8 cellular contexts compared by ENCODE assay signal in the genomic region with DNA sequence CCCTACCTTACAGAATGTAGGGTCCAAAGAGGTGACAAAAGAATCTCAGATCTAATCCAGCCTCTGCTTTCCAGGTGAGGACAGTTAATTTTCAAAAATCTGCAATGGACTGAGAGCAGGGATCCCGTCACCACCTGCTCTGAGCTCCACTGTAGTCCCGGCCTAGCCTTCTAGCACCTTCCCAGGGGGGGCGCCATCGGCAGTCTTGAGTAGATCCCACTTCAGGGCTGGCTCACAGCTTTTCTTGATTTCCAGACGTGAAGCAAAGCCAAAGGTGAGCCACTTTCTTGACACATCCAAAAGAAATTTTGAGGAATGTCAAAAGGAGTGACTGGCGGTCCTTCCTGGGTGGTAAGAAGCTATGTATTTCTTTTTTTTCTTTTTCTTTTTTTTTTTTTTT.
DNase-seq lines count a peak whose midpoint lies in the region; ATAC-seq and TF ChIP-seq lines count a peak whose summit lies in the region.

No MANE protein-coding gene starts in this region.

- no peaks in the 10 kb centered on the region for H3K4me1 ChIP-seq in osteoblast (ENCODE audit: insufficient read depth, low read length)

- H3K4me3 Mint-ChIP-seq in Calu3 (ENCODE audit: low read depth, unreplicated experiment) (no peak overlapping the region), natural killer cell (no peak overlapping the region)
- no peak overlapping the region for H3K4me3 Mint-ChIP-seq in activated naive CD8-positive, alpha-beta T cell treated with anti-CD3 and anti-CD28 coated beads, Interleukin-2, amount 50 U/mL, for 24 hours
- no peak overlapping the region for H3K4me3 Mint-ChIP-seq in activated T-helper 17 cell treated with anti-CD3 and anti-CD28 coated beads, Interleukin-2, amount 50 U/mL, for 72 hours

- BruUV-seq in Calu3 (replicated peaks; lab: Mats Ljungman, UMichigan): no TSS peak

- H2AFZ ChIP-seq in osteoblast (ENCODE audit: low read length): no peak overlapping the region

- H3K27me3 Mint-ChIP-seq in Calu3 (ENCODE audit: unreplicated experiment) (no peaks in the 10 kb centered on the region), natural killer cell (ENCODE audit: low read depth in 2 of 2) (peaks cover 0 to 3% of the 10 kb centered on the region in 2 donors)
- H3K27me3 Mint-ChIP-seq in activated naive CD8-positive, alpha-beta T cell treated with anti-CD3 and anti-CD28 coated beads, Interleukin-2, amount 50 U/mL, for 24 hours: peaks cover 3% of the 10 kb centered on the region
- H3K27me3 Mint-ChIP-seq in activated T-helper 17 cell treated with anti-CD3 and anti-CD28 coated beads, Interleukin-2, amount 50 U/mL, for 72 hours: no peaks in the 10 kb centered on the region

- intact Hi-C loops in Calu3 (cut with micrococcal nuclease; ENCODE audit: unreplicated experiment): loop anchor here (1.0 kb wide), 2 partner anchors 511 to 761 kb away; no protein-coding TSS in a partner anchor
- intact Hi-C loops in natural killer cell (cut with micrococcal nuclease): loop anchor here (1.0 to 5.0 kb wide), 5 partner anchors 511 to 1032 kb away; no protein-coding TSS in a partner anchor

- no peak overlapping the region for H3K27ac ChIP-seq in osteoblast (ENCODE audit: low read depth, low read length)

- H3K9me3 ChIP-seq in osteoblast (ENCODE audit: low read depth, low read length): no peaks in the 10 kb centered on the region

- in situ Hi-C loops in KBM-7 (cut with MboI; ENCODE audit: low pct_unique_long_range_greater_than_20kb, low sequenced_read_pairs): loop anchor here (10.0 kb wide), 1 partner anchor 519 kb away; no protein-coding TSS in a partner anchor

- ATAC-seq in activated naive CD8-positive, alpha-beta T cell treated with anti-CD3 and anti-CD28 coated beads, Interleukin-2, amount 50 U/mL, for 24 hours: no peak
- ATAC-seq in activated T-helper 17 cell treated with anti-CD3 and anti-CD28 coated beads, Interleukin-2, amount 50 U/mL, for 72 hours (replicated peaks): no peak
- ATAC-seq in natural killer cell (no peak), HG02840 (IDR thresholded peaks at IDR 0.05; ENCODE audit: low FRiP score, unreplicated experiment) (no peak)

- H3K27ac Mint-ChIP-seq in Calu3 (ENCODE audit: unreplicated experiment) (no peak overlapping the region), natural killer cell (no peak overlapping the region)
- no peak overlapping the region for H3K27ac Mint-ChIP-seq in activated naive CD8-positive, alpha-beta T cell treated with anti-CD3 and anti-CD28 coated beads, Interleukin-2, amount 50 U/mL, for 24 hours
- no peak overlapping the region for H3K27ac Mint-ChIP-seq in activated T-helper 17 cell treated with anti-CD3 and anti-CD28 coated beads, Interleukin-2, amount 50 U/mL, for 72 hours

- peaks cover 4% of the 10 kb centered on the region for H3K27me3 ChIP-seq in osteoblast (ENCODE audit: insufficient read depth, low read length)

- no peak overlapping the region for H3K4me2 ChIP-seq in osteoblast (ENCODE audit: insufficient read depth, low read length)

- H3K36me3 Mint-ChIP-seq in Calu3 (ENCODE audit: insufficient read depth, unreplicated experiment): no peaks in the 10 kb centered on the region
- no peaks in the 10 kb centered on the region for H3K36me3 Mint-ChIP-seq in activated naive CD8-positive, alpha-beta T cell treated with anti-CD3 and anti-CD28 coated beads, Interleukin-2, amount 50 U/mL, for 24 hours (ENCODE audit: low read depth)
- H3K36me3 Mint-ChIP-seq in activated T-helper 17 cell treated with anti-CD3 and anti-CD28 coated beads, Interleukin-2, amount 50 U/mL, for 72 hours (ENCODE audit: low read depth): no peaks in the 10 kb centered on the region
- H3K36me3 Mint-ChIP-seq in natural killer cell: no peaks in the 10 kb centered on the region

- DNase-seq in Calu3: peak; percentile 28
- DNase-seq in KBM-7: peak; percentile 37
- peak; percentile 60 for DNase-seq in activated naive CD8-positive, alpha-beta T cell treated with anti-CD3 and anti-CD28 coated beads, Interleukin-2, amount 50 U/mL, for 24 hours
- DNase-seq in osteoblast (ENCODE audit: insufficient read length, low spot score, missing footprints): peak; percentile 80
- no peak for DNase-seq in natural killer cell
- no peak for DNase-seq in SKM-1 treated with dmso at 0.1 percent for 144 hours (lab: John Stamatoyannopoulos, UW; ENCODE audit: unreplicated experiment)

- H3K9me3 Mint-ChIP-seq in Calu3 (ENCODE audit: low read depth, unreplicated experiment): no peaks in the 10 kb centered on the region
- H3K9me3 Mint-ChIP-seq in activated naive CD8-positive, alpha-beta T cell treated with anti-CD3 and anti-CD28 coated beads, Interleukin-2, amount 50 U/mL, for 24 hours: no peaks in the 10 kb centered on the region
- H3K9me3 Mint-ChIP-seq in activated T-helper 17 cell treated with anti-CD3 and anti-CD28 coated beads, Interleukin-2, amount 50 U/mL, for 72 hours: no peaks in the 10 kb centered on the region
- no peaks in the 10 kb centered on the region for H3K9me3 Mint-ChIP-seq in natural killer cell

- H3K4me3 ChIP-seq in osteoblast (ENCODE audit: insufficient read depth, low read length): no peak overlapping the region

- CTCF ChIA-PET in Calu3 (lab: Charles Lee): interaction anchor here (0.7 to 2.5 kb wide), 8 partner anchors 119 to 963 kb away, joined by 3 to 18 read pairs (median 6); no protein-coding TSS in a partner anchor

- H3K4me1 Mint-ChIP-seq in Calu3 (ENCODE audit: low read depth, unreplicated experiment) (no peaks in the 10 kb centered on the region), natural killer cell (no peaks in the 10 kb centered on the region)
- H3K4me1 Mint-ChIP-seq in activated naive CD8-positive, alpha-beta T cell treated with anti-CD3 and anti-CD28 coated beads, Interleukin-2, amount 50 U/mL, for 24 hours: peaks cover 4% of the 10 kb centered on the region
- H3K4me1 Mint-ChIP-seq in activated T-helper 17 cell treated with anti-CD3 and anti-CD28 coated beads, Interleukin-2, amount 50 U/mL, for 72 hours: no peaks in the 10 kb centered on the region

- no peak for TF ChIP-seq CTCF in Calu3 (IDR thresholded peaks at IDR 0.05; ENCODE audit: unreplicated experiment)
- peak; percentile 40 for TF ChIP-seq CTCF in osteoblast (IDR thresholded peaks at IDR 0.05; ENCODE audit: extremely low read depth, low read depth, low read length)
- TF ChIP-seq CTCF in natural killer cell (IDR thresholded peaks at IDR 0.05): no peak

- H3K79me2 ChIP-seq in osteoblast (ENCODE audit: insufficient read depth, low read length): no peaks in the 10 kb centered on the region

- H4K20me1 ChIP-seq in osteoblast (ENCODE audit: insufficient read depth, low read length): no peaks in the 10 kb centered on the region

- no peaks in the 10 kb centered on the region for H3K36me3 ChIP-seq in osteoblast (ENCODE audit: insufficient read depth, low read length)

Comparison
In these comparisons a context has a peak if more than half of its experiments do, and no peak if none do; other contexts are left out.
1. DNase-seq: peak in Calu3 (single experiment), KBM-7 (single experiment), activated naive CD8-positive, alpha-beta T cell treated with anti-CD3 and anti-CD28 coated beads, Interleukin-2, amount 50 U/mL, for 24 hours (single experiment) and osteoblast (single experiment); none in natural killer cell (single experiment) and SKM-1 treated with dmso at 0.1 percent for 144 hours (single experiment).